In genomic region chr5:134649163-134649916, GRCh38 we compare ENCODE assay signal across 8 cellular contexts. TPM values are rescaled to one million over a fixed set of nuclear protein-coding genes. Genes with fewer than 3 reads are reported as not detected.
DNase-seq lines count a peak whose midpoint lies in the region; ATAC-seq lines count a peak whose summit lies in the region.

No MANE protein-coding gene starts in this region.

- POLR2A ChIA-PET in activated naive CD8-positive, alpha-beta T cell treated with anti-CD3 and anti-CD28 coated beads, Interleukin-2, amount 10 ng/mL, durations not matched to agents 7 days and 5 days (lab: Charles Lee) = interaction anchor here (0.6 to 2.3 kb wide), 8 partner anchors 14 to 1865 kb away, joined by 3 to 13 read pairs (median 4); partner anchors contain the start of gene UBE2B

- peak overlapping the region; percentile 53 for H3K4me3 ChIP-seq in right cardiac atrium (ENCODE audit: low read length)
- H3K4me3 ChIP-seq in skeletal muscle cell (ENCODE audit: low read depth, low read length) = peak overlapping the region; percentile 100

- ATAC-seq in activated naive CD8-positive, alpha-beta T cell treated with anti-CD3 and anti-CD28 coated beads, Interleukin-2, amount 10 ng/mL, durations not matched to agents 7 days and 5 days (ENCODE audit: low read depth) = peak; percentile 14
- ATAC-seq in right cardiac atrium = peak; percentile 62 to 72
- ATAC-seq in GM18861 (IDR thresholded peaks at IDR 0.05; ENCODE audit: unreplicated experiment) = no peak

- no peaks in the 10 kb centered on the region for H3K9me3 Mint-ChIP-seq in activated CD4-positive, alpha-beta T cell treated with anti-CD3 and anti-CD28 coated beads, Interleukin-2, amount 10 ng/mL, durations not matched to agents 24 days and 14 days
- no peaks in the 10 kb centered on the region for H3K9me3 Mint-ChIP-seq in activated naive CD8-positive, alpha-beta T cell treated with anti-CD3 and anti-CD28 coated beads, Interleukin-2, amount 10 ng/mL, durations not matched to agents 7 days and 5 days

- intact Hi-C loops in activated CD4-positive, alpha-beta T cell treated with anti-CD3 and anti-CD28 coated beads, Interleukin-2, amount 10 ng/mL, durations not matched to agents 24 days and 14 days (cut with micrococcal nuclease) = loop anchor here (2.0 to 5.0 kb wide), 3 partner anchors 109 to 422 kb away; partner anchors contain the start of genes DDX46, JADE2 and PPP2CA
- intact Hi-C loops in right cardiac atrium (cut with DNase I) = no loop called here

- peak overlapping the region; percentile 94 for H3K4me3 Mint-ChIP-seq in activated CD4-positive, alpha-beta T cell treated with anti-CD3 and anti-CD28 coated beads, Interleukin-2, amount 10 ng/mL, durations not matched to agents 24 days and 14 days
- H3K4me3 Mint-ChIP-seq in activated naive CD8-positive, alpha-beta T cell treated with anti-CD3 and anti-CD28 coated beads, Interleukin-2, amount 10 ng/mL, durations not matched to agents 7 days and 5 days = peak overlapping the region; percentile 99

- peak overlapping the region; percentile 97 for H3K27ac Mint-ChIP-seq in activated CD4-positive, alpha-beta T cell treated with anti-CD3 and anti-CD28 coated beads, Interleukin-2, amount 10 ng/mL, durations not matched to agents 24 days and 14 days
- peak overlapping the region; percentile 96 for H3K27ac Mint-ChIP-seq in activated naive CD8-positive, alpha-beta T cell treated with anti-CD3 and anti-CD28 coated beads, Interleukin-2, amount 10 ng/mL, durations not matched to agents 7 days and 5 days

- H3K9me3 ChIP-seq in right cardiac atrium (ENCODE audit: control insufficient read depth, low read length) = no peaks in the 10 kb centered on the region

- peaks cover 23% of the 10 kb centered on the region for H3K4me1 Mint-ChIP-seq in activated CD4-positive, alpha-beta T cell treated with anti-CD3 and anti-CD28 coated beads, Interleukin-2, amount 10 ng/mL, durations not matched to agents 24 days and 14 days
- H3K4me1 Mint-ChIP-seq in activated naive CD8-positive, alpha-beta T cell treated with anti-CD3 and anti-CD28 coated beads, Interleukin-2, amount 10 ng/mL, durations not matched to agents 7 days and 5 days = peaks cover 16% of the 10 kb centered on the region

- peak; percentile 78 for DNase-seq in activated CD4-positive, alpha-beta T cell treated with anti-CD3 and anti-CD28 coated beads, Interleukin-2, amount 10 ng/mL, durations not matched to agents 24 days and 14 days
- DNase-seq in activated CD4-positive, alpha-beta T cell treated with anti-CD3 and anti-CD28 coated beads, Interleukin-2, amount 50 U/mL, for 1 hour = no peak
- DNase-seq in HK-2 (ENCODE audit: unreplicated experiment) = peak; percentile 30
- no peak for DNase-seq in activated naive CD8-positive, alpha-beta T cell treated with anti-CD3 and anti-CD28 coated beads, Interleukin-2, amount 10 ng/mL, durations not matched to agents 7 days and 5 days
- DNase-seq in right cardiac atrium = peak in 1 of 3 donors; percentile 75
- no peak for DNase-seq in skeletal muscle cell (ENCODE audit: low read depth)
- no peak for DNase-seq in NOMO-1 (lab: John Stamatoyannopoulos, UW; ENCODE audit: unreplicated experiment in 2 of 2)

- 2% methylated on average over 19 of the region's 19 CpGs for WGBS in right cardiac atrium

- no peaks in the 10 kb centered on the region for H3K27me3 ChIP-seq in right cardiac atrium (ENCODE audit: control insufficient read depth, insufficient read depth)

- H3K27me3 Mint-ChIP-seq in activated CD4-positive, alpha-beta T cell treated with anti-CD3 and anti-CD28 coated beads, Interleukin-2, amount 10 ng/mL, durations not matched to agents 24 days and 14 days = no peaks in the 10 kb centered on the region
- no peaks in the 10 kb centered on the region for H3K27me3 Mint-ChIP-seq in activated naive CD8-positive, alpha-beta T cell treated with anti-CD3 and anti-CD28 coated beads, Interleukin-2, amount 10 ng/mL, durations not matched to agents 7 days and 5 days

- H3K27ac ChIP-seq in right cardiac atrium (ENCODE audit: low read length) = peak overlapping the region; percentile 99

- peaks cover 12% of the 10 kb centered on the region for H3K36me3 Mint-ChIP-seq in activated CD4-positive, alpha-beta T cell treated with anti-CD3 and anti-CD28 coated beads, Interleukin-2, amount 10 ng/mL, durations not matched to agents 24 days and 14 days (ENCODE audit: low read depth)
- H3K36me3 Mint-ChIP-seq in activated naive CD8-positive, alpha-beta T cell treated with anti-CD3 and anti-CD28 coated beads, Interleukin-2, amount 10 ng/mL, durations not matched to agents 7 days and 5 days = peaks cover 4% of the 10 kb centered on the region

- no peaks in the 10 kb centered on the region for H3K4me1 ChIP-seq in right cardiac atrium (ENCODE audit: control insufficient read depth, insufficient read depth, low read length)

RNA-seq across cellular contexts. Expression of gene SEC24A, which starts 0.8 kb away (rescaled TPM):
- 29.4 and 31.2 TPM in 2 replicates for total RNA-seq in activated CD4-positive, alpha-beta T cell treated with anti-CD3 and anti-CD28 coated beads, Interleukin-2, amount 10 ng/mL, durations not matched to agents 24 days and 14 days
- 10 to 100 TPM; 20.5 to 20.6 TPM for total RNA-seq in activated naive CD8-positive, alpha-beta T cell treated with anti-CD3 and anti-CD28 coated beads, Interleukin-2, amount 10 ng/mL, durations not matched to agents 7 days and 5 days
- total RNA-seq in right cardiac atrium = 10 to 100 TPM in 2 of 4 donors, 1 to 10 TPM in 2; 7.6 to 17.5 (median 9.8) TPM
- polyA plus RNA-seq in right cardiac atrium = 3.0 TPM

RNA-seq across cellular contexts. Expression of gene SAR1B, which starts 16.7 kb away (rescaled TPM):
- total RNA-seq in activated CD4-positive, alpha-beta T cell treated with anti-CD3 and anti-CD28 coated beads, Interleukin-2, amount 10 ng/mL, durations not matched to agents 24 days and 14 days = 43.9 and 56.2 TPM in 2 replicates
- 10 to 100 TPM; 42.8 to 48.2 TPM for total RNA-seq in activated naive CD8-positive, alpha-beta T cell treated with anti-CD3 and anti-CD28 coated beads, Interleukin-2, amount 10 ng/mL, durations not matched to agents 7 days and 5 days
- 100 to 1,000 TPM in 1 of 4 donors, 10 to 100 TPM in 3; 78.0 to 114 (median 84.7) TPM for total RNA-seq in right cardiac atrium
- polyA plus RNA-seq in right cardiac atrium = 46.1 TPM

Comparison
In these comparisons a context has a peak if more than half of its experiments do, and no peak if none do; other contexts are left out.
1. DNase-seq: peak in activated CD4-positive, alpha-beta T cell treated with anti-CD3 and anti-CD28 coated beads, Interleukin-2, amount 10 ng/mL, durations not matched to agents 24 days and 14 days (single experiment) and HK-2 (single experiment); none in activated CD4-positive, alpha-beta T cell treated with anti-CD3 and anti-CD28 coated beads, Interleukin-2, amount 50 U/mL, for 1 hour (single experiment), activated naive CD8-positive, alpha-beta T cell treated with anti-CD3 and anti-CD28 coated beads, Interleukin-2, amount 10 ng/mL, durations not matched to agents 7 days and 5 days (single experiment), skeletal muscle cell (single experiment) and NOMO-1 (0 of 2).